9 cellular contexts compared by ENCODE assay signal in genomic region chr18:36066001-36066400, GRCh38. TPM values are rescaled to one million over a fixed set of nuclear protein-coding genes. Genes with fewer than 3 reads are reported as not detected.
A peak's percentile ranks its signal among the peaks of the same experiment; 100 is the strongest.
DNase-seq lines count a peak whose midpoint lies in the region; FAIRE-seq and TF ChIP-seq lines count a peak whose summit lies in the region.
"Had no signal": no experiment of that assay in that cellular context is flagged by ENCODE, and none has a peak within 500 bp of the region (broad histone marks: within the 10 kb centered on the region; RNA-seq: fewer than 3 reads in every experiment).

No MANE protein-coding gene starts in this region.

- H3K4me3 ChIP-seq in GM06990 (replicated peaks; ENCODE audit: low read depth, low read length) (peak overlapping the region; percentile 79), OCI-LY1 (ENCODE audit: low read depth, low read length, poor library complexity, severe bottlenecking) (peak overlapping the region; percentile 80), endothelial cell of umbilical vein (replicated peaks in 1 of 3; ENCODE audit: insufficient read depth in 1 of 3, low read depth in 1 of 3, low read length in 3 of 3) (peak overlapping the region; percentile 60 to 92 (median 83)), parathyroid adenoma (ENCODE audit: low read depth, low read length) (peak overlapping the region; percentile 82)

- no peak for TF ChIP-seq POLR2A in endothelial cell of umbilical vein (IDR thresholded peaks at IDR 0.05; ENCODE audit: low read depth, low read length)

- peaks cover 44% of the 10 kb centered on the region for H3K4me1 ChIP-seq in OCI-LY1 (ENCODE audit: insufficient read depth, low read length, severe bottlenecking)
- H3K4me1 ChIP-seq in endothelial cell of umbilical vein (ENCODE audit: control insufficient read depth, extremely low read depth, insufficient read depth, low read length), result peaks cover 15% of the 10 kb centered on the region
- peaks cover 3% of the 10 kb centered on the region for H3K4me1 ChIP-seq in parathyroid adenoma

- peak; percentile 49 for FAIRE-seq in endothelial cell of umbilical vein (lab: Jason Lieb, UNC)

- H3F3A ChIP-seq in OCI-LY1 (ENCODE audit: insufficient read depth, low read length), result no peaks in the 10 kb centered on the region

- DNase-seq in GM06990 (ENCODE audit: extremely low read depth, insufficient read length) (no peak), endothelial cell of umbilical vein (ENCODE audit: low read depth, low spot score) (peak; percentile 64), GM13977 (ENCODE audit: low spot score) (no peak), SHP77 treated with DMSO at 0.1 percent for 48 hours (lab: John Stamatoyannopoulos, UW) (no peak), MV-4-11 (lab: John Stamatoyannopoulos, UW) (no peak), amniotic stem cell (lab: John Stamatoyannopoulos, UW) (no peak)
- DNase-seq: NCI-H1105 treated with DMSO at 0.1 percent for 48 hours had no signal

- H3K27me3 ChIP-seq in GM06990 (replicated peaks; ENCODE audit: control insufficient read depth, insufficient read depth, low read length) (no peaks in the 10 kb centered on the region), OCI-LY1 (ENCODE audit: insufficient read depth, low read length) (no peaks in the 10 kb centered on the region), endothelial cell of umbilical vein (ENCODE audit: control insufficient read depth in 2 of 2, insufficient read depth in 2 of 2, low read length in 2 of 2) (no peaks in the 10 kb centered on the region), parathyroid adenoma (ENCODE audit: control insufficient read depth, insufficient read depth, low read length) (no peaks in the 10 kb centered on the region)

- H3K9ac ChIP-seq in OCI-LY1 (ENCODE audit: low read length) (peak overlapping the region; percentile 79), endothelial cell of umbilical vein (replicated peaks; ENCODE audit: extremely low read depth, insufficient read depth, low read length) (peak overlapping the region; percentile 90), parathyroid adenoma (no peak overlapping the region)

- H2AFZ ChIP-seq in OCI-LY1 (ENCODE audit: low read length) (no peak overlapping the region), endothelial cell of umbilical vein (ENCODE audit: low read depth, low read length) (no peak overlapping the region), parathyroid adenoma (no peak overlapping the region)

- intact Hi-C loops in endothelial cell of umbilical vein (cut with micrococcal nuclease), result loop anchor here (2.0 to 5.0 kb wide), 2 partner anchors 13 to 121 kb away; partner anchors contain the start of gene MOCOS

- H3K27ac ChIP-seq in OCI-LY1 (ENCODE audit: low read depth, low read length, poor library complexity, severe bottlenecking), result no peak overlapping the region
- no peak overlapping the region for H3K27ac ChIP-seq in endothelial cell of umbilical vein (ENCODE audit: insufficient read depth, low read depth, low read length)
- H3K27ac ChIP-seq in parathyroid adenoma, result no peak overlapping the region

- POLR2A ChIA-PET in endothelial cell of umbilical vein (lab: Charles Lee), result no interaction called here

- no peaks in the 10 kb centered on the region for H3K9me1 ChIP-seq in endothelial cell of umbilical vein (replicated peaks; ENCODE audit: control insufficient read depth, extremely low read depth, insufficient read depth, low read length)

- dilution Hi-C loops in endothelial cell of umbilical vein (cut with MboI; ENCODE audit: extremely low pct_ligation_motif_present, low sequenced_read_pairs), result no loop called here

- H3K4me2 ChIP-seq in OCI-LY1 (ENCODE audit: low read length) (peak overlapping the region; percentile 86), endothelial cell of umbilical vein (ENCODE audit: insufficient read depth, low read length) (peak overlapping the region; percentile 96), parathyroid adenoma (ENCODE audit: low read length) (peak overlapping the region; percentile 54)

- peaks cover 60% of the 10 kb centered on the region for H3K79me2 ChIP-seq in OCI-LY1 (ENCODE audit: insufficient read depth, low read length)
- peaks cover 57% of the 10 kb centered on the region for H3K79me2 ChIP-seq in endothelial cell of umbilical vein (ENCODE audit: control insufficient read depth, insufficient read depth, low read length)
- peaks cover 24% of the 10 kb centered on the region for H3K79me2 ChIP-seq in parathyroid adenoma

- TF ChIP-seq CTCF in GM06990 (IDR thresholded peaks at IDR 0.05; ENCODE audit: insufficient read depth, low read length, poor library complexity, severe bottlenecking) (no peak), OCI-LY1 (IDR thresholded peaks at IDR 0.05; ENCODE audit: low read length) (no peak), endothelial cell of umbilical vein (IDR thresholded peaks at IDR 0.05; ENCODE audit: extremely low read depth in 1 of 2, insufficient read depth in 1 of 2, low read depth in 1 of 2, low read length in 2 of 2) (no peak), parathyroid adenoma (IDR thresholded peaks at IDR 0.05) (no peak), GM13977 (IDR thresholded peaks at IDR 0.05; ENCODE audit: extremely low read depth, insufficient read depth, missing control alignments) (no peak)

- no peaks in the 10 kb centered on the region for H3K9me2 ChIP-seq in OCI-LY1 (ENCODE audit: low read depth, low read length)

- H3K36me3 ChIP-seq in GM06990 (ENCODE audit: control insufficient read depth, insufficient read depth, low read length), result peaks cover 2% of the 10 kb centered on the region; the same call in 1 of the 2 replicates
- H3K36me3 ChIP-seq in OCI-LY1 (ENCODE audit: insufficient read depth, low read length), result peaks cover 16% of the 10 kb centered on the region
- no peaks in the 10 kb centered on the region for H3K36me3 ChIP-seq in endothelial cell of umbilical vein (ENCODE audit: control insufficient read depth in 2 of 2, extremely low read depth in 1 of 2, insufficient read depth in 2 of 2, low read length in 2 of 2)
- H3K36me3 ChIP-seq in parathyroid adenoma (ENCODE audit: control insufficient read depth, insufficient read depth, low read length), result no peaks in the 10 kb centered on the region

- CTCF ChIA-PET in endothelial cell of umbilical vein (lab: Charles Lee), result interaction anchor here (1.2 to 1.4 kb wide), 5 partner anchors 9 to 310 kb away, joined by 3 to 7 read pairs (median 5); no protein-coding TSS in a partner anchor

- H3K9me3 ChIP-seq in OCI-LY1 (ENCODE audit: low read length) (no peaks in the 10 kb centered on the region), endothelial cell of umbilical vein (replicated peaks; ENCODE audit: control insufficient read depth, insufficient read depth, low read length) (no peaks in the 10 kb centered on the region), parathyroid adenoma (ENCODE audit: control insufficient read depth, low read length) (no peaks in the 10 kb centered on the region)

- BruUV-seq in endothelial cell of umbilical vein (replicated peaks; lab: Mats Ljungman, UMichigan), result no TSS peak

- in situ Hi-C loops in GM13977 (cut with MboI; ENCODE audit: low pct_unique_long_range_greater_than_20kb, low sequenced_read_pairs, unreplicated experiment), result no loop called here

- H4K20me1 ChIP-seq in OCI-LY1 (ENCODE audit: insufficient read depth, low read length) (no peaks in the 10 kb centered on the region), endothelial cell of umbilical vein (replicated peaks; ENCODE audit: control insufficient read depth, extremely low read depth, insufficient read depth, low read length) (no peaks in the 10 kb centered on the region)

TF ChIP-seq in endothelial cell of umbilical vein, 7 proteins besides CTCF, POLR2A, EP300 and RAD21:
- TF ChIP-seq MYC (IDR thresholded peaks at IDR 0.05; ENCODE audit: low read depth, low read length), result no peak
- TF ChIP-seq GATA2 (IDR thresholded peaks at IDR 0.05; ENCODE audit: insufficient read depth, insufficient read length, low read depth, low read length), result no peak
- TF ChIP-seq POLR2AphosphoS5 (IDR thresholded peaks at IDR 0.05; ENCODE audit: insufficient read depth, low read depth, low read length), result no peak
- no peak for TF ChIP-seq JUN (IDR thresholded peaks at IDR 0.05; ENCODE audit: borderline replicate concordance, insufficient read depth, insufficient read length, low read depth)
- TF ChIP-seq EZH2 (IDR thresholded peaks at IDR 0.05; ENCODE audit: borderline replicate concordance, low read depth, low read length, severe bottlenecking), result no peak
- no peak for TF ChIP-seq FOS (IDR thresholded peaks at IDR 0.05; ENCODE audit: borderline replicate concordance, insufficient read depth, low read length)
- TF ChIP-seq MAX (IDR thresholded peaks at IDR 0.05; ENCODE audit: insufficient read depth, insufficient read length), result no peak

RNA-seq across cellular contexts. Expression of gene RPRD1A, which starts 1.4 kb away (rescaled TPM):
- total RNA-seq in endothelial cell of umbilical vein, result 47.4 and 50.7 TPM in 2 replicates
- 11.7 and 13.5 TPM in 2 replicates for polyA plus RNA-seq in endothelial cell of umbilical vein
- 15.8 and 16.6 TPM in 2 replicates for polyA plus RNA-seq in endothelial cell of umbilical vein (2011; cell fraction: cytosol; rRNA removed)
- polyA plus RNA-seq in endothelial cell of umbilical vein (2011; cell fraction: nucleus; rRNA removed), result 45.0 and 74.5 TPM in 2 replicates
- polyA plus RNA-seq in endothelial cell of umbilical vein (2012), result 29.8 and 39.3 TPM in 2 replicates
- polyA minus RNA-seq in endothelial cell of umbilical vein, result 26.8 and 30.2 TPM in 2 replicates
- polyA minus RNA-seq in endothelial cell of umbilical vein (2011; cell fraction: cytosol; rRNA and poly(A)+ RNA removed), result 42.0 TPM
- 93.5 and 98.1 TPM in 2 replicates for polyA minus RNA-seq in endothelial cell of umbilical vein (2011; cell fraction: nucleus; rRNA and poly(A)+ RNA removed)
